21 cellular contexts compared by ENCODE assay signal in genomic region chr7:98568891-98569290, GRCh38. TPM values are rescaled to one million over a fixed set of nuclear protein-coding genes. Genes with fewer than 3 reads are reported as not detected.
DNase-seq lines count a peak whose midpoint lies in the region; ATAC-seq, FAIRE-seq and TF ChIP-seq lines count a peak whose summit lies in the region.
"Had no signal": no experiment of that assay in that cellular context is flagged by ENCODE, and none has a peak within 500 bp of the region (broad histone marks: within the 10 kb centered on the region; RNA-seq: fewer than 3 reads in every experiment).

No MANE protein-coding gene starts in this region.

- peak overlapping the region; percentile 58 to 72 (median 62) for H3K27ac ChIP-seq in esophagus muscularis mucosa (replicated peaks in 1 of 4)
- H3K27ac ChIP-seq in effector memory CD4-positive, alpha-beta T cell (ENCODE audit: insufficient read depth, low read length, poor library complexity, severe bottlenecking): no peak overlapping the region
- H3K27ac ChIP-seq: foreskin keratinocyte, parathyroid adenoma had no signal

- no peak overlapping the region for H3K4me3 ChIP-seq in esophagus muscularis mucosa
- H3K4me3 ChIP-seq in retinal pigment epithelial cell (ENCODE audit: low read length): no peak overlapping the region
- no peak overlapping the region for H3K4me3 ChIP-seq in effector memory CD4-positive, alpha-beta T cell (ENCODE audit: insufficient read depth, low read depth, low read length, poor library complexity, severe bottlenecking)

- H3K36me3 ChIP-seq in esophagus muscularis mucosa: no peaks in the 10 kb centered on the region
- H3K36me3 ChIP-seq in effector memory CD4-positive, alpha-beta T cell (ENCODE audit: control insufficient read depth, insufficient read depth, low read length): no peaks in the 10 kb centered on the region

- no peak for FAIRE-seq in GM12892 (lab: Jason Lieb, UNC)
- FAIRE-seq: endometrium, H54 had no signal

- ATAC-seq in HG03520 (IDR thresholded peaks at IDR 0.05; ENCODE audit: unreplicated experiment): no peak
- ATAC-seq: activated CD4-positive, alpha-beta T cell treated with anti-CD3 and anti-CD28 coated beads for 36 hours; foreskin keratinocyte; stimulated activated naive B cell treated with anti-CD40 and anti-IgM and Interleukin-4, amounts not matched to agents 10 μg/mL and 1 μg/mL and 100 μg/mL, for 72 hours had no signal

- H3K9me3 ChIP-seq in esophagus muscularis mucosa: peaks cover 0 to 12% (median 5%) of the 10 kb centered on the region in 4 donors
- H3K9me3 ChIP-seq in effector memory CD4-positive, alpha-beta T cell (ENCODE audit: control insufficient read depth, low read length): no peaks in the 10 kb centered on the region

- TF ChIP-seq POLR2A in esophagus muscularis mucosa (IDR thresholded peaks at IDR 0.05; ENCODE audit: low read depth) (no peak), GM12892 (IDR thresholded peaks at IDR 0.05; ENCODE audit: low read depth, low read length) (no peak)

- peaks cover 0 to 24% (median 0%) of the 10 kb centered on the region in 4 donors for H3K27me3 ChIP-seq in esophagus muscularis mucosa
- no peaks in the 10 kb centered on the region for H3K27me3 ChIP-seq in effector memory CD4-positive, alpha-beta T cell (replicated peaks; ENCODE audit: control insufficient read depth, insufficient read depth, low read length, poor library complexity, severe bottlenecking)
- H3K27me3 ChIP-seq: foreskin keratinocyte had no signal

- WGBS in esophagus muscularis mucosa: 68% methylated on average over 8 of the region's 8 CpGs

- TF ChIP-seq CTCF in esophagus muscularis mucosa (IDR thresholded peaks at IDR 0.05) (no peak), retinal pigment epithelial cell (conservative IDR thresholded peaks at IDR 0.05; ENCODE audit: low read depth, low read length) (no peak)

- TF ChIP-seq EP300 in esophagus muscularis mucosa (IDR thresholded peaks at IDR 0.05): no peak

- intact Hi-C loops in esophagus muscularis mucosa (cut with DNase I): no loop called here

- H3K4me1 ChIP-seq in esophagus muscularis mucosa: no peaks in the 10 kb centered on the region
- no peaks in the 10 kb centered on the region for H3K4me1 ChIP-seq in effector memory CD4-positive, alpha-beta T cell (ENCODE audit: control insufficient read depth, insufficient read depth, low read length, poor library complexity, severe bottlenecking)
- H3K4me1 ChIP-seq: foreskin keratinocyte, parathyroid adenoma had no signal

- DNase-seq in Daoy (ENCODE audit: low read depth): peak; percentile 48
- DNase-seq in NCI-H69 (lab: John Stamatoyannopoulos, UW): peak; percentile 81
- no peak for DNase-seq in esophagus muscularis mucosa (ENCODE audit: extremely low spot score)
- peak; percentile 12 for DNase-seq in retinal pigment epithelial cell (ENCODE audit: low read depth)
- no peak for DNase-seq in SKM-1 (lab: John Stamatoyannopoulos, UW; ENCODE audit: unreplicated experiment)
- no peak for DNase-seq in GM12892 (ENCODE audit: insufficient read length)
- DNase-seq in effector memory CD4-positive, alpha-beta T cell: no peak
- DNase-seq: activated CD4-positive, alpha-beta T cell treated with anti-CD3 and anti-CD28 coated beads for 36 hours; activated gamma-delta T cell treated with Interleukin-2 at 50 U/mL for 16 hours; AML-193; aorta; cerebellar nuclear complex; foreskin keratinocyte; KBM-7; naive B cell; stimulated activated naive B cell treated with anti-CD40 and anti-IgM and Interleukin-4, amounts not matched to agents 10 μg/mL and 1 μg/mL and 100 μg/mL, for 72 hours had no signal

RNA-seq across cellular contexts. Expression of gene NPTX2, which starts 48.2 kb away (rescaled TPM):
- 4.5 and 8.0 TPM in 2 replicates for total RNA-seq in Daoy (2014; rRNA removed; shearing (Covaris generic))
- 10 to 100 TPM; 22.4 to 52.5 (median 30.1) TPM for total RNA-seq in esophagus muscularis mucosa
- polyA plus RNA-seq in GM12892 (2012; ENCODE audit: missing spikeins): not detected
- total RNA-seq: activated CD4-positive, alpha-beta T cell treated with anti-CD3 and anti-CD28 coated beads for 36 hours; foreskin keratinocyte; OCI-LY7 had no signal
- polyA plus RNA-seq: foreskin keratinocyte had no signal

Comparison
In these comparisons a context has a peak if more than half of its experiments do, and no peak if none do; other contexts are left out.
1. DNase-seq: peak in Daoy (single experiment), NCI-H69 (single experiment) and retinal pigment epithelial cell (single experiment); none in esophagus muscularis mucosa (single experiment), SKM-1 (single experiment), GM12892 (single experiment) and effector memory CD4-positive, alpha-beta T cell (0 of 3).